In genomic region chr13:111252449-111253124, GRCh38 we compare ENCODE assay signal across 18 cellular contexts.
DNase-seq lines count a peak whose midpoint lies in the region; ATAC-seq and TF ChIP-seq lines count a peak whose summit lies in the region.
"Had no signal": no experiment of that assay in that cellular context is flagged by ENCODE, and none has a peak within 500 bp of the region (broad histone marks: within the 10 kb centered on the region; RNA-seq: fewer than 3 reads in every experiment).

No MANE protein-coding gene starts in this region.

- ATAC-seq in activated naive CD4-positive, alpha-beta T cell treated with anti-CD3 and anti-CD28 coated beads, Interleukin-2, amount 50 U/mL, for 72 hours, result no peak

- peaks cover 3% of the 10 kb centered on the region for H3K4me1 Mint-ChIP-seq in T-helper 2 cell treated with Interferon-gamma antibody and Interleukin-4, amounts not matched to agents 5 μg/mL and 100 μg/mL, for 36 hours (ENCODE audit: low read depth)

- H3K27me3 Mint-ChIP-seq in T-helper 2 cell treated with Interferon-gamma antibody and Interleukin-4, amounts not matched to agents 5 μg/mL and 100 μg/mL, for 36 hours (ENCODE audit: low read depth), result no peaks in the 10 kb centered on the region
- H3K27me3 Mint-ChIP-seq: activated CD4-positive, alpha-beta memory T cell treated with anti-CD3 and anti-CD28 coated beads, Interleukin-2, amount 10 ng/mL, durations not matched to agents 7 days and 5 days had no signal

- intact Hi-C loops in tibial artery (cut with DNase I; ENCODE audit: low total_unique reads), result no loop called here

- H3K9me3 Mint-ChIP-seq in activated naive CD4-positive, alpha-beta T cell treated with anti-CD3 and anti-CD28 coated beads, Interleukin-2, amount 50 U/mL, for 72 hours, result peaks cover 9 to 13% of the 10 kb centered on the region in 2 donors
- H3K9me3 Mint-ChIP-seq in T-helper 2 cell treated with Interferon-gamma antibody and Interleukin-4, amounts not matched to agents 5 μg/mL and 100 μg/mL, for 36 hours, result peaks cover 21% of the 10 kb centered on the region

- no peaks in the 10 kb centered on the region for H3K9me3 ChIP-seq in tibial artery
- H3K9me3 ChIP-seq: ovary had no signal

- no peaks in the 10 kb centered on the region for H3K27me3 ChIP-seq in tibial artery
- H3K27me3 ChIP-seq: dorsolateral prefrontal cortex, ovary had no signal

- peak overlapping the region; percentile 18 to 48 for H3K27ac ChIP-seq in tibial artery
- H3K27ac ChIP-seq: HL-60, KMS-11, ovary had no signal

- peak overlapping the region; percentile 27 to 35 for H3K27ac Mint-ChIP-seq in activated naive CD4-positive, alpha-beta T cell treated with anti-CD3 and anti-CD28 coated beads, Interleukin-2, amount 50 U/mL, for 72 hours
- H3K27ac Mint-ChIP-seq in T-helper 2 cell treated with Interferon-gamma antibody and Interleukin-4, amounts not matched to agents 5 μg/mL and 100 μg/mL, for 36 hours, result no peak overlapping the region
- H3K27ac Mint-ChIP-seq: activated CD4-positive, alpha-beta memory T cell treated with anti-CD3 and anti-CD28 coated beads, Interleukin-2, amount 10 ng/mL, durations not matched to agents 7 days and 5 days had no signal

- TF ChIP-seq CTCF in epithelial cell of esophagus (IDR thresholded peaks at IDR 0.05; ENCODE audit: insufficient read depth, low read depth, low read length, missing control alignments) (no peak), tibial artery (IDR thresholded peaks at IDR 0.05) (no peak)

- H3K36me3 Mint-ChIP-seq in activated naive CD4-positive, alpha-beta T cell treated with anti-CD3 and anti-CD28 coated beads, Interleukin-2, amount 50 U/mL, for 72 hours, result peaks cover 55% of the 10 kb centered on the region in 2 donors
- H3K36me3 Mint-ChIP-seq in T-helper 2 cell treated with Interferon-gamma antibody and Interleukin-4, amounts not matched to agents 5 μg/mL and 100 μg/mL, for 36 hours (ENCODE audit: low read depth), result peaks cover 81% of the 10 kb centered on the region

- DNase-seq in activated naive CD4-positive, alpha-beta T cell treated with anti-CD3 and anti-CD28 coated beads, Interleukin-2, amount 50 U/mL, for 72 hours (ENCODE audit: low spot score in 2 of 2), result no peak
- no peak for DNase-seq in activated naive CD4-positive, alpha-beta T cell treated with Interleukin-2 at 50 U/mL for 16 hours
- DNase-seq in epithelial cell of esophagus (ENCODE audit: low read depth), result peak; percentile 37
- DNase-seq in islet precursor cell, result peak; percentile 37
- no peak for DNase-seq in tibial artery
- no peak for DNase-seq in NCI-H446 treated with DMSO at 0.1 percent for 48 hours (lab: John Stamatoyannopoulos, UW)
- no peak for DNase-seq in T-helper 2 cell treated with Interferon-gamma antibody and Interleukin-4, amounts not matched to agents 5 μg/mL and 100 μg/mL, for 36 hours (ENCODE audit: low spot score)
- DNase-seq in NCI-H2171 (lab: John Stamatoyannopoulos, UW), result no peak
- DNase-seq: activated CD4-positive, alpha-beta memory T cell treated with anti-CD3 and anti-CD28 coated beads, Interleukin-2, amount 10 ng/mL, durations not matched to agents 7 days and 5 days; aorta; dorsolateral prefrontal cortex; NCI-H1417; NCI-H446; OCI-M1; ovary; stimulated activated CD4-positive, alpha-beta T cell treated with anti-CD3 and anti-CD28 coated beads, Interleukin-12 subunit alpha, Interleukin-12 subunit beta, amount 100 ng/mL, for 4 hours had no signal

- H3K36me3 ChIP-seq in tibial artery, result peaks cover 5 to 36% (median 33%) of the 10 kb centered on the region in 3 donors
- H3K36me3 ChIP-seq: ovary had no signal

- H3K4me1 ChIP-seq in tibial artery, result peaks cover 0 to 48% (median 33%) of the 10 kb centered on the region in 4 donors

- H3K4me3 ChIP-seq in epithelial cell of esophagus (ENCODE audit: low read length) (no peak overlapping the region), tibial artery (no peak overlapping the region)
- H3K4me3 ChIP-seq: dorsolateral prefrontal cortex, ovary had no signal

- no peak overlapping the region for H3K4me3 Mint-ChIP-seq in T-helper 2 cell treated with Interferon-gamma antibody and Interleukin-4, amounts not matched to agents 5 μg/mL and 100 μg/mL, for 36 hours
- H3K4me3 Mint-ChIP-seq: activated CD4-positive, alpha-beta memory T cell treated with anti-CD3 and anti-CD28 coated beads, Interleukin-2, amount 10 ng/mL, durations not matched to agents 7 days and 5 days had no signal

Comparison
In these comparisons a context has a peak if more than half of its experiments do, and no peak if none do; other contexts are left out.
1. DNase-seq: peak in epithelial cell of esophagus (single experiment) and islet precursor cell (single experiment); none in activated naive CD4-positive, alpha-beta T cell treated with anti-CD3 and anti-CD28 coated beads, Interleukin-2, amount 50 U/mL, for 72 hours (0 of 2), activated naive CD4-positive, alpha-beta T cell treated with Interleukin-2 at 50 U/mL for 16 hours (single experiment), tibial artery (0 of 2), NCI-H446 treated with DMSO at 0.1 percent for 48 hours (single experiment), T-helper 2 cell treated with Interferon-gamma antibody and Interleukin-4, amounts not matched to agents 5 μg/mL and 100 μg/mL, for 36 hours (single experiment) and NCI-H2171 (single experiment).